Comparison of ENCODE assay signal across 27 cellular contexts in genomic region chr1:63602629-63603028, GRCh38.
"Had no signal": no experiment of that assay in that cellular context is flagged by ENCODE, and none has a peak within 500 bp of the region (broad histone marks: within the 10 kb centered on the region; RNA-seq: fewer than 3 reads in every experiment).

No MANE protein-coding gene starts in this region.

- H3K27ac ChIP-seq: brain microvascular endothelial cell, cardiac muscle cell, Peyer's patch, RWPE1, SJSA1 had no signal

- H3K27ac Mint-ChIP-seq: activated B cell treated with CpG ODN at 0.5 μM for 24 hours; activated CD4-positive, alpha-beta T cell treated with anti-CD3 and anti-CD28 coated beads, Interleukin-2, amount 10 ng/mL, durations not matched to agents 24 days and 14 days; activated CD8-positive, alpha-beta memory T cell treated with anti-CD3 and anti-CD28 coated beads, Interleukin-2, amount 10 ng/mL, durations not matched to agents 7 days and 5 days; activated naive CD8-positive, alpha-beta T cell; activated T-cell treated with anti-CD3 and anti-CD28 coated beads, Interleukin-2, amount 50 U/mL, for 24 hours; activated T-helper 1 cell treated with anti-CD3 and anti-CD28 coated beads, Interleukin-12 subunit alpha, Interleukin-12 subunit beta, Interleukin-2, Interleukin-4 antibody, amounts not matched to agents 30 ng/mL and 10 ng/mL and 1 ng/mL, durations not matched to agents 14 hours and 24 hours and 36 hours had no signal

- ATAC-seq: activated CD8-positive, alpha-beta memory T cell treated with anti-CD3 and anti-CD28 coated beads, Interleukin-2, amount 10 ng/mL, durations not matched to agents 7 days and 5 days; SK-N-SH treated with all-trans-retinoic acid at 6 μM for 48 hours had no signal

- H3K4me1 Mint-ChIP-seq: activated B cell treated with CpG ODN at 0.5 μM for 24 hours had no signal

- H3K4me3 ChIP-seq: cardiac muscle cell, Peyer's patch, SJSA1 had no signal

- H3K27me3 Mint-ChIP-seq: activated B cell treated with CpG ODN at 0.5 μM for 24 hours; activated CD4-positive, alpha-beta T cell treated with anti-CD3 and anti-CD28 coated beads, Interleukin-2, amount 10 ng/mL, durations not matched to agents 24 days and 14 days; activated CD8-positive, alpha-beta memory T cell treated with anti-CD3 and anti-CD28 coated beads, Interleukin-2, amount 10 ng/mL, durations not matched to agents 7 days and 5 days; activated naive CD8-positive, alpha-beta T cell; activated T-cell treated with anti-CD3 and anti-CD28 coated beads, Interleukin-2, amount 50 U/mL, for 24 hours had no signal

- H3K36me3 ChIP-seq: brain microvascular endothelial cell, cardiac muscle cell, Peyer's patch, SJSA1 had no signal

- H3K27me3 ChIP-seq: brain microvascular endothelial cell, cardiac muscle cell, Peyer's patch, SJSA1 had no signal

- H3K4me3 Mint-ChIP-seq: activated B cell treated with CpG ODN at 0.5 μM for 24 hours; activated CD4-positive, alpha-beta T cell treated with anti-CD3 and anti-CD28 coated beads, Interleukin-2, amount 10 ng/mL, durations not matched to agents 24 days and 14 days; activated CD8-positive, alpha-beta memory T cell treated with anti-CD3 and anti-CD28 coated beads, Interleukin-2, amount 10 ng/mL, durations not matched to agents 7 days and 5 days; activated naive CD8-positive, alpha-beta T cell; activated T-cell treated with anti-CD3 and anti-CD28 coated beads, Interleukin-2, amount 50 U/mL, for 24 hours; activated T-helper 1 cell treated with anti-CD3 and anti-CD28 coated beads, Interleukin-12 subunit alpha, Interleukin-12 subunit beta, Interleukin-2, Interleukin-4 antibody, amounts not matched to agents 30 ng/mL and 10 ng/mL and 1 ng/mL, durations not matched to agents 14 hours and 24 hours and 36 hours had no signal

- H3K4me1 ChIP-seq: Peyer's patch had no signal

- DNase-seq: activated B cell treated with CpG ODN at 0.5 μM for 24 hours; activated CD4-positive, alpha-beta T cell treated with anti-CD3 and anti-CD28 coated beads for 1 hour; activated CD4-positive, alpha-beta T cell treated with anti-CD3 and anti-CD28 coated beads, Interleukin-2, amount 10 ng/mL, durations not matched to agents 24 days and 14 days; activated CD4-positive, alpha-beta T cell treated with anti-CD3 and anti-CD28 coated beads, Interleukin-2, amount 50 U/mL, for 48 hours; activated CD8-positive, alpha-beta memory T cell treated with anti-CD3 and anti-CD28 coated beads, Interleukin-2, amount 10 ng/mL, durations not matched to agents 7 days and 5 days; activated effector memory CD4-positive, alpha-beta T cell treated with Interleukin-2 at 50 U/mL for 16 hours; activated naive CD4-positive, alpha-beta T cell; activated T-cell treated with anti-CD3 and anti-CD28 coated beads, Interleukin-2, amount 50 U/mL, for 24 hours; brain microvascular endothelial cell; MM.1S; NCI-H1105; NCI-H1436; NCI-H1694 treated with DMSO at 0.1 percent for 48 hours; NCI-H2029 treated with DMSO at 0.1 percent for 48 hours; NCI-H345; NCI-H510A; NCI-H82; Peyer's patch; Right ventricle myocardium superior; SW 1271; T-helper 9 cell had no signal

- H3K9me3 Mint-ChIP-seq: activated B cell treated with CpG ODN at 0.5 μM for 24 hours; activated CD4-positive, alpha-beta T cell treated with anti-CD3 and anti-CD28 coated beads, Interleukin-2, amount 10 ng/mL, durations not matched to agents 24 days and 14 days; activated T-cell treated with anti-CD3 and anti-CD28 coated beads, Interleukin-2, amount 50 U/mL, for 24 hours; activated T-helper 1 cell treated with anti-CD3 and anti-CD28 coated beads, Interleukin-12 subunit alpha, Interleukin-12 subunit beta, Interleukin-2, Interleukin-4 antibody, amounts not matched to agents 30 ng/mL and 10 ng/mL and 1 ng/mL, durations not matched to agents 14 hours and 24 hours and 36 hours had no signal

- H3K9me3 ChIP-seq: Peyer's patch, SJSA1 had no signal
